1 cellular context compared by ENCODE assay signal in genomic region chrX:2489446-2490445, GRCh38.
A peak's percentile ranks its signal among the peaks of the same experiment; 100 is the strongest.
TF ChIP-seq lines count a peak whose summit lies in the region.

No MANE protein-coding gene starts in this region.

TF ChIP-seq in K562, 482 proteins besides CTCF, POLR2A, EP300 and RAD21:
- 0 out of 2 replicates have a peak, but pooled peaks have one; percentile 24 for TF ChIP-seq ZBTB33 (CRISPR knock-in tag; IDR thresholded peaks at IDR 0.05)
- TF ChIP-seq, protein P1, sequence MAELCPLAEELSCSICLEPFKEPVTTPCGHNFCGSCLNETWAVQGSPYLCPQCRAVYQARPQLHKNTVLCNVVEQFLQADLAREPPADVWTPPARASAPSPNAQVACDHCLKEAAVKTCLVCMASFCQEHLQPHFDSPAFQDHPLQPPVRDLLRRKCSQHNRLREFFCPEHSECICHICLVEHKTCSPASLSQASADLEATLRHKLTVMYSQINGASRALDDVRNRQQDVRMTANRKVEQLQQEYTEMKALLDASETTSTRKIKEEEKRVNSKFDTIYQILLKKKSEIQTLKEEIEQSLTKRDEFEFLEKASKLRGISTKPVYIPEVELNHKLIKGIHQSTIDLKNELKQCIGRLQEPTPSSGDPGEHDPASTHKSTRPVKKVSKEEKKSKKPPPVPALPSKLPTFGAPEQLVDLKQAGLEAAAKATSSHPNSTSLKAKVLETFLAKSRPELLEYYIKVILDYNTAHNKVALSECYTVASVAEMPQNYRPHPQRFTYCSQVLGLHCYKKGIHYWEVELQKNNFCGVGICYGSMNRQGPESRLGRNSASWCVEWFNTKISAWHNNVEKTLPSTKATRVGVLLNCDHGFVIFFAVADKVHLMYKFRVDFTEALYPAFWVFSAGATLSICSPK (IDR thresholded peaks at IDR 0.05; ENCODE audit: borderline replicate concordance), result no peak
